ENCODE assay signal across 12 cellular contexts in the genomic region with DNA sequence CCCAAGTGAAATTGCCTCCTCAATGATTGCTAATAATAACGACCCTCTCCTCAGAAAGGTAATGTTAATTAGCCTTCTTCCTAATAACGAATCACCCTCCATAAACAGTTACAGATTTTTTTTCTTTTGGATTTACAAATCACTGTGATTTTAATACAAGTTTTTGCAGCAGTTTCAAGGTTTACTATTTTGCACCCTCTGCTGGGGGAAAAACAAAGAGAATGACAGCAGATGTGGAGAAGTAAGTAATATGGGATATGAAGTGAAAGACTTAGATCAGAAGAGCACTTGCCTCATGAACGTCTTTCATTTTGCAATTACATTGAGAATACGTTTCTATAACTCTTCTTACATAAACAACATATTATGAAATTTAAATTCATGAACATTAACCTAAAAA. TPM values are rescaled to one million over a fixed set of nuclear protein-coding genes. Genes with fewer than 3 reads are reported as not detected.
DNase-seq lines count a peak whose midpoint lies in the region; TF ChIP-seq lines count a peak whose summit lies in the region.
"Had no signal": no experiment of that assay in that cellular context is flagged by ENCODE, and none has a peak within 500 bp of the region (broad histone marks: within the 10 kb centered on the region; RNA-seq: fewer than 3 reads in every experiment).

No MANE protein-coding gene starts in this region.

- no peak overlapping the region for H2AFZ ChIP-seq in fibroblast of lung (ENCODE audit: low read length)

- no peaks in the 10 kb centered on the region for H3K4me1 Mint-ChIP-seq in glutamatergic neuron (ENCODE audit: low read depth, unreplicated experiment)
- H3K4me1 Mint-ChIP-seq: central memory CD8-positive, alpha-beta T cell had no signal

- no peaks in the 10 kb centered on the region for H3K27me3 Mint-ChIP-seq in glutamatergic neuron (ENCODE audit: unreplicated experiment)
- H3K27me3 Mint-ChIP-seq: activated T-cell treated with anti-CD3 and anti-CD28 coated beads, Interleukin-2, amount 50 U/mL, for 24 hours; central memory CD8-positive, alpha-beta T cell had no signal

- no peak overlapping the region for H3K9ac ChIP-seq in fibroblast of lung (ENCODE audit: insufficient read depth, low read length)

- H4K20me1 ChIP-seq in fibroblast of lung (ENCODE audit: control insufficient read depth, extremely low read depth, insufficient read depth, low read length), result no peaks in the 10 kb centered on the region

- H3K27ac ChIP-seq in fibroblast of lung (ENCODE audit: insufficient read depth, low read length), result no peak overlapping the region
- H3K27ac ChIP-seq: vagina had no signal

- H3K4me2 ChIP-seq in fibroblast of lung (ENCODE audit: extremely low read depth, insufficient read depth, low read length), result peak overlapping the region; percentile 6

- H3K4me3 ChIP-seq in fibroblast of lung (replicated peaks in 1 of 4; ENCODE audit: control extremely low read depth in 1 of 4, insufficient read depth in 1 of 4, low read depth in 3 of 4, low read length in 4 of 4), result no peak overlapping the region
- H3K4me3 ChIP-seq: vagina had no signal

- H3K27ac Mint-ChIP-seq in glutamatergic neuron (ENCODE audit: unreplicated experiment), result no peak overlapping the region
- H3K27ac Mint-ChIP-seq: activated T-cell treated with anti-CD3 and anti-CD28 coated beads, Interleukin-2, amount 50 U/mL, for 24 hours had no signal

- DNase-seq in EL (peak; percentile 53), OCI-M1 (lab: John Stamatoyannopoulos, UW) (peak; percentile 28), fibroblast of lung (ENCODE audit: low read depth in 2 of 2) (peak in 1 of 2 donors; percentile 66), pons (ENCODE audit: low spot score) (peak; percentile 32), LoVo (ENCODE audit: low spot score) (no peak), H4 (ENCODE audit: low spot score) (no peak), glutamatergic neuron (no peak)
- DNase-seq: activated T-cell treated with anti-CD3 and anti-CD28 coated beads, Interleukin-2, amount 50 U/mL, for 24 hours; NCI-H1105 had no signal

- no peaks in the 10 kb centered on the region for H3K27me3 ChIP-seq in fibroblast of lung (ENCODE audit: control insufficient read depth, insufficient read depth, low read length)
- H3K27me3 ChIP-seq: vagina had no signal

- no peak overlapping the region for H3K4me3 Mint-ChIP-seq in glutamatergic neuron (ENCODE audit: unreplicated experiment)
- H3K4me3 Mint-ChIP-seq: activated T-cell treated with anti-CD3 and anti-CD28 coated beads, Interleukin-2, amount 50 U/mL, for 24 hours; central memory CD8-positive, alpha-beta T cell had no signal

- H3K9me3 Mint-ChIP-seq in glutamatergic neuron (ENCODE audit: unreplicated experiment), result peaks cover 1% of the 10 kb centered on the region

- no peaks in the 10 kb centered on the region for H3K9me3 ChIP-seq in fibroblast of lung (ENCODE audit: control insufficient read depth, insufficient read depth, low read depth, low read length)
- H3K9me3 ChIP-seq: vagina had no signal

- H3K36me3 Mint-ChIP-seq in glutamatergic neuron (ENCODE audit: unreplicated experiment), result no peaks in the 10 kb centered on the region

- TF ChIP-seq CTCF in fibroblast of lung (conservative IDR thresholded peaks at IDR 0.05 in 1 of 2, IDR thresholded peaks at IDR 0.05 in 1 of 2; ENCODE audit: low read depth in 1 of 2, low read length in 2 of 2) (peak; percentile 41 to 46), glutamatergic neuron (IDR thresholded peaks at IDR 0.05; ENCODE audit: partially characterized antibody, unreplicated experiment) (no peak)

- no peaks in the 10 kb centered on the region for H3K79me2 ChIP-seq in fibroblast of lung (ENCODE audit: control insufficient read depth, insufficient read depth, low read length)

- H3K4me1 ChIP-seq in fibroblast of lung (ENCODE audit: control insufficient read depth, extremely low read depth, insufficient read depth, low read length), result no peaks in the 10 kb centered on the region
- H3K4me1 ChIP-seq: vagina had no signal

- H3K36me3 ChIP-seq in fibroblast of lung (ENCODE audit: control insufficient read depth, insufficient read depth, low read length), result no peaks in the 10 kb centered on the region
- H3K36me3 ChIP-seq: vagina had no signal

RNA-seq across cellular contexts. Expression of gene CNTN3, which starts 16.1 kb away (rescaled TPM):
- total RNA-seq in fibroblast of lung, result 3.9 and 8.3 TPM in 2 replicates
- 3.2 and 4.3 TPM in 2 replicates for polyA plus RNA-seq in fibroblast of lung
- 3.3 and 3.5 TPM in 2 replicates for polyA plus RNA-seq in fibroblast of lung (2012)
- polyA minus RNA-seq in fibroblast of lung (ENCODE audit: low replicate concordance), result 0.86 and 1.5 TPM in 2 replicates
- 0.06 TPM in 1 of 2 replicates, not detected in the other for total RNA-seq in H4 (2014; rRNA removed; shearing (Covaris generic))
- total RNA-seq in glutamatergic neuron (ENCODE audit: unreplicated experiment), result 2.2 TPM
- total RNA-seq: glomerular endothelial cell, vagina had no signal

Comparison
In these comparisons a context has a peak if more than half of its experiments do, and no peak if none do; other contexts are left out.
1. DNase-seq: peak in EL (single experiment), OCI-M1 (single experiment) and pons (single experiment); none in LoVo (single experiment), H4 (single experiment) and glutamatergic neuron (single experiment).